8 cellular contexts compared by ENCODE assay signal in the genomic region with DNA sequence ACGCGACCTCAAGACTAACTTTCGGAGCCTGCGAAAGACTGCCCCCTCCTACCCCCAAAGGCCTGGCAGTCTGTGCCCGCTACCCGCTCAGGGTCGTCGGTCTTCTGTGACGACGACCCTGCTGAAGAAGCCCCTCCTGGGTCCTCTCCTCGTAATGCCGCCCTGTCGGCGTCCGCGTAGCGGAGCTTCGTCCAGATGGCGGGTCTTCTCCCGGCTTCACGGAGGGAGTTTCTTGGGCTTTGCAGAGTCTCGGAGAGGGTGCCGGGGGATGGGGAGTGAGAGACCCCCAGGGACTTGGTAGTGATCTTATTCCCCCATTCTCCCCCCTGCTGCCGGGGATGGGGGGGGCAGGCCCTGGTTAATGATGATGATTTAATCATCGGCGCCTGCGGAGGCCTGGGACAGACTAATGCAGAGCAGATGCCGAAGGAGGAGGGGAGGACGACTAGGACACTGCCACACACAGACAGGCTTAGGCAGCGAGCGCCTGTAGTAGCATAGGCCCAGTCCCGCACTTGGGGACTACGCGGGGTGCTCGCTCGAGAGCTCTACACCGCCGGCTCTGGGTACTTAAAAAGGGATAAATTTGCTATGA. TPM values are rescaled to one million over a fixed set of nuclear protein-coding genes. Genes with fewer than 3 reads are reported as not detected.
DNase-seq lines count a peak whose midpoint lies in the region; ATAC-seq, FAIRE-seq and TF ChIP-seq lines count a peak whose summit lies in the region.

No MANE protein-coding gene starts in this region.

- H3K36me3 ChIP-seq in DND-41 (ENCODE audit: insufficient read depth, low read length): peaks cover 11% of the 10 kb centered on the region
- peaks cover 14% of the 10 kb centered on the region for H3K36me3 ChIP-seq in right atrium auricular region

- ATAC-seq in DND-41 (ENCODE audit: insufficient read depth, low read depth) (peak; percentile 16; the same call in 2 of the 3 replicates), GM21786 (IDR thresholded peaks at IDR 0.05; ENCODE audit: unreplicated experiment) (peak; percentile 0), sciatic nerve (peak; percentile 28), GM18520 (IDR thresholded peaks at IDR 0.05; ENCODE audit: unreplicated experiment) (no peak)
- ATAC-seq in activated naive CD8-positive, alpha-beta T cell treated with anti-CD3 and anti-CD28 coated beads, Interleukin-2, amount 50 U/mL, for 24 hours: no peak

- peak overlapping the region; percentile 99 for H3K4me3 Mint-ChIP-seq in activated naive CD8-positive, alpha-beta T cell treated with anti-CD3 and anti-CD28 coated beads, Interleukin-2, amount 50 U/mL, for 24 hours

- peak; percentile 7 for TF ChIP-seq CTCF in DND-41 (IDR thresholded peaks at IDR 0.05; ENCODE audit: borderline replicate concordance, extremely low read depth, low read length, poor library complexity, severe bottlenecking)
- TF ChIP-seq CTCF in right atrium auricular region (IDR thresholded peaks at IDR 0.05): no peak

- peaks cover 53% of the 10 kb centered on the region for H3K4me1 Mint-ChIP-seq in activated naive CD8-positive, alpha-beta T cell treated with anti-CD3 and anti-CD28 coated beads, Interleukin-2, amount 50 U/mL, for 24 hours

- peak overlapping the region; percentile 100 for H3K27ac Mint-ChIP-seq in activated naive CD8-positive, alpha-beta T cell treated with anti-CD3 and anti-CD28 coated beads, Interleukin-2, amount 50 U/mL, for 24 hours

- no peaks in the 10 kb centered on the region for H4K20me1 ChIP-seq in DND-41 (ENCODE audit: insufficient read depth, low read length)

- peak overlapping the region; percentile 37 to 72 for H3K4me3 ChIP-seq in DND-41 (ENCODE audit: low read depth in 1 of 2, low read length in 2 of 2)
- H3K4me3 ChIP-seq in right atrium auricular region: peak overlapping the region; percentile 78 to 92

- H3K4me2 ChIP-seq in DND-41 (ENCODE audit: insufficient read depth, low read length): peak overlapping the region; percentile 89

- peak overlapping the region; percentile 69 for H3K9ac ChIP-seq in DND-41 (ENCODE audit: low read depth, low read length)

- intact Hi-C loops in sciatic nerve (cut with DNase I): no loop called here

- no peaks in the 10 kb centered on the region for H3K9me3 ChIP-seq in DND-41 (ENCODE audit: insufficient read depth, low read length, severe bottlenecking)
- H3K9me3 ChIP-seq in right atrium auricular region: no peaks in the 10 kb centered on the region

- H3K9me3 Mint-ChIP-seq in activated naive CD8-positive, alpha-beta T cell treated with anti-CD3 and anti-CD28 coated beads, Interleukin-2, amount 50 U/mL, for 24 hours: no peaks in the 10 kb centered on the region

- FAIRE-seq in GM12891 (lab: Jason Lieb, UNC): no peak

- peaks cover 51% of the 10 kb centered on the region for H3K27me3 Mint-ChIP-seq in activated naive CD8-positive, alpha-beta T cell treated with anti-CD3 and anti-CD28 coated beads, Interleukin-2, amount 50 U/mL, for 24 hours

- H3K4me1 ChIP-seq in DND-41 (ENCODE audit: insufficient read depth, low read length) (peaks cover 36% of the 10 kb centered on the region), right atrium auricular region (peaks cover 0 to 49% of the 10 kb centered on the region in 2 donors)

- peak overlapping the region; percentile 88 for H2AFZ ChIP-seq in DND-41 (ENCODE audit: low read depth, low read length)

- peak overlapping the region; percentile 96 for H3K27ac ChIP-seq in DND-41 (ENCODE audit: low read length)
- H3K27ac ChIP-seq in right atrium auricular region: peak overlapping the region; percentile 97 to 99

- H3K27me3 ChIP-seq in DND-41 (ENCODE audit: insufficient read depth, low read length, poor library complexity): peaks cover 5% of the 10 kb centered on the region
- peaks cover 8 to 12% of the 10 kb centered on the region in 2 donors for H3K27me3 ChIP-seq in right atrium auricular region

- TF ChIP-seq POLR2A in GM12891 (IDR thresholded peaks at IDR 0.05; ENCODE audit: low read depth, low read length): no peak

- H3K36me3 Mint-ChIP-seq in activated naive CD8-positive, alpha-beta T cell treated with anti-CD3 and anti-CD28 coated beads, Interleukin-2, amount 50 U/mL, for 24 hours (ENCODE audit: low read depth): peaks cover 31% of the 10 kb centered on the region

- peaks cover 14% of the 10 kb centered on the region for H3K79me2 ChIP-seq in DND-41 (ENCODE audit: insufficient read depth, low read length)

- DNase-seq in DND-41 (no peak), NCI-H146 (lab: John Stamatoyannopoulos, UW) (peak; percentile 83), right atrium auricular region (ENCODE audit: low spot score) (no peak), sciatic nerve (ENCODE audit: low spot score) (peak; percentile 72), GM12891 (ENCODE audit: insufficient read length, low spot score) (no peak)
- peak; percentile 20 for DNase-seq in activated naive CD8-positive, alpha-beta T cell treated with anti-CD3 and anti-CD28 coated beads, Interleukin-2, amount 50 U/mL, for 24 hours

TF ChIP-seq in GM12891, 5 proteins besides CTCF, POLR2A, EP300 and RAD21:
- TF ChIP-seq PAX5 (IDR thresholded peaks at IDR 0.05; ENCODE audit: insufficient read depth, low read length, severe bottlenecking) (no peak), SPI1 (IDR thresholded peaks at IDR 0.05; ENCODE audit: low read depth, low read length) (no peak), POLR2AphosphoS5 (IDR thresholded peaks at IDR 0.05; ENCODE audit: low read depth, low read length) (no peak), POU2F2 (IDR thresholded peaks at IDR 0.05; ENCODE audit: low read depth, low read length) (no peak), TAF1 (IDR thresholded peaks at IDR 0.05; ENCODE audit: low read depth, low read length) (no peak)

RNA-seq across cellular contexts. Expression of a gene that starts 0.5 kb away (rescaled TPM):
- 10 to 100 TPM; 15.2 to 19.0 TPM for total RNA-seq in right atrium auricular region
- 13.7 TPM for total RNA-seq in sciatic nerve
- 17.0 TPM for polyA plus RNA-seq in GM12891 (2012; ENCODE audit: low read depth, missing spikeins)

RNA-seq across cellular contexts. Expression of a gene that starts 6.2 kb away (rescaled TPM):
- not detected for total RNA-seq in right atrium auricular region
- total RNA-seq in sciatic nerve: not detected
- 0.12 TPM for polyA plus RNA-seq in GM12891 (2012; ENCODE audit: low read depth, missing spikeins)

RNA-seq across cellular contexts. Expression of a gene that starts 8.6 kb away (rescaled TPM):
- 1 to 10 TPM in 1 of 2 donors, under 1 TPM in 1; 0.83 to 1.0 TPM for total RNA-seq in right atrium auricular region
- 0.53 TPM for total RNA-seq in sciatic nerve
- 1.4 TPM for polyA plus RNA-seq in GM12891 (2012; ENCODE audit: low read depth, missing spikeins)

RNA-seq across cellular contexts. Expression of a gene that starts 18.0 kb away (rescaled TPM):
- total RNA-seq in right atrium auricular region (not detected), sciatic nerve (not detected)
- 1.2 TPM for polyA plus RNA-seq in GM12891 (2012; ENCODE audit: low read depth, missing spikeins)

RNA-seq across cellular contexts. Expression of a gene that starts 21.5 kb away (rescaled TPM):
- total RNA-seq in right atrium auricular region (10 to 100 TPM; 55.2 to 80.9 TPM), sciatic nerve (75.3 TPM)
- polyA plus RNA-seq in GM12891 (2012; ENCODE audit: low read depth, missing spikeins): 96.8 TPM

Comparison
In these comparisons a context has a peak if more than half of its experiments do, and no peak if none do; other contexts are left out.
1. ATAC-seq: peak in DND-41 (single experiment), GM21786 (single experiment) and sciatic nerve (single experiment); none in activated naive CD8-positive, alpha-beta T cell treated with anti-CD3 and anti-CD28 coated beads, Interleukin-2, amount 50 U/mL, for 24 hours (single experiment) and GM18520 (single experiment).
2. DNase-seq: peak in NCI-H146 (single experiment), activated naive CD8-positive, alpha-beta T cell treated with anti-CD3 and anti-CD28 coated beads, Interleukin-2, amount 50 U/mL, for 24 hours (single experiment) and sciatic nerve (single experiment); none in DND-41 (single experiment), right atrium auricular region (single experiment) and GM12891 (single experiment).